ENCODE assay signal across 27 cellular contexts in the genomic region with DNA sequence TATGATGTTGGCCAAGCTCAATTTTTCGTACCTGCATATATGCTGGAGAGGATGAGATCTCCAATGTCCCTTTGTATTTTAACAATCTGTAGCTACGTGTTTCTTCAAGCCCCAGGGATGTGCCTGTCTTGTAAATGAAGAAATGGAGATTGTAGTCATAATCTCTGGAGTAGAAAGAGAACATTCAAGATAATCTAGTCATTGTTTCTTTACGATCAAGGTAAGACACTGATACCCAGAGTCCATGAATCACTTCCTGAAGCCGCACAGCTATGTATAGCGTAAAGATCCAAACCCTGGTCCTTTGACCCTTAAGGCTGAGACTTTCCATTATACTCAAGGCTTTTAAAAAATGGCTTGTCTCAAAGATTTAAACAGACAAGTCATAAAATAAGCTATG.
DNase-seq lines count a peak whose midpoint lies in the region; ATAC-seq, FAIRE-seq and TF ChIP-seq lines count a peak whose summit lies in the region.
"Had no signal": no experiment of that assay in that cellular context is flagged by ENCODE, and none has a peak within 500 bp of the region (broad histone marks: within the 10 kb centered on the region; RNA-seq: fewer than 3 reads in every experiment).

No MANE protein-coding gene starts in this region.

- no peak overlapping the region for H3K27ac Mint-ChIP-seq in MCF 10A (ENCODE audit: low read depth, unreplicated experiment)
- H3K27ac Mint-ChIP-seq: CD14-positive monocyte; CD4-positive, alpha-beta T cell had no signal

- H2AFZ ChIP-seq in mammary epithelial cell (ENCODE audit: low read depth, low read length): no peak overlapping the region
- H2AFZ ChIP-seq: GM23248 had no signal

- BruUV-seq in mammary epithelial cell (replicated peaks; lab: Mats Ljungman, UMichigan) (no TSS peak), MCF 10A (replicated peaks; lab: Mats Ljungman, UMichigan) (no TSS peak)

- dilution Hi-C loops in mammary epithelial cell (cut with HindIII; ENCODE audit: low sequenced_read_pairs): no loop called here

- no peaks in the 10 kb centered on the region for H3K36me3 Mint-ChIP-seq in MCF 10A (ENCODE audit: insufficient read depth, unreplicated experiment)
- H3K36me3 Mint-ChIP-seq: CD14-positive monocyte had no signal

- H3K4me3 Mint-ChIP-seq in MCF 10A (ENCODE audit: unreplicated experiment): no peak overlapping the region
- H3K4me3 Mint-ChIP-seq: CD14-positive monocyte; CD4-positive, alpha-beta T cell; CD8-positive, alpha-beta memory T cell had no signal

- H3K4me1 ChIP-seq in mammary epithelial cell (ENCODE audit: insufficient read depth, low read length): no peaks in the 10 kb centered on the region
- H3K4me1 ChIP-seq: BE2C had no signal

- peaks cover 7% of the 10 kb centered on the region for H3K9me3 Mint-ChIP-seq in MCF 10A (ENCODE audit: unreplicated experiment)

- in situ Hi-C loops in mammary epithelial cell (cut with MboI; ENCODE audit: low sequenced_read_pairs in 2 of 2): no loop called here

- H3K27me3 ChIP-seq in mammary epithelial cell (ENCODE audit: insufficient read depth, low read length): no peaks in the 10 kb centered on the region
- H3K27me3 ChIP-seq in bronchial epithelial cell (ENCODE audit: control insufficient read depth, insufficient read depth, low read length): no peaks in the 10 kb centered on the region
- H3K27me3 ChIP-seq: BE2C; BLaER1 treated with 17β-estradiol and CSF1 and Interleukin-3, amounts not matched to agents 10 nM and 100 nM had no signal

- H3K27ac ChIP-seq in mammary epithelial cell (ENCODE audit: insufficient read depth, low read depth, low read length): no peak overlapping the region
- H3K27ac ChIP-seq: 22Rv1; BLaER1 treated with 17β-estradiol and CSF1 and Interleukin-3, amounts not matched to agents 10 nM and 100 nM; GM23248 had no signal

- no peaks in the 10 kb centered on the region for H3K27me3 Mint-ChIP-seq in MCF 10A (ENCODE audit: insufficient read depth, unreplicated experiment)
- H3K27me3 Mint-ChIP-seq: CD4-positive, alpha-beta T cell had no signal

- ATAC-seq in esophagus mucosa (peak; percentile 61), left cardiac atrium (no peak), HG03097 (IDR thresholded peaks at IDR 0.05; ENCODE audit: low FRiP score, unreplicated experiment) (no peak)
- ATAC-seq in stimulated activated naive CD8-positive, alpha-beta T cell treated with anti-CD3 and anti-CD28 coated beads, Interleukin-15, Interleukin-2, amounts not matched to agents 100 U/mL and 50 U/mL, for 24 hours: no peak
- ATAC-seq: GM12878 had no signal

- DNase-seq in mammary epithelial cell: peak; percentile 51
- no peak for DNase-seq in MCF 10A (ENCODE audit: unreplicated experiment)
- DNase-seq in bronchial epithelial cell (ENCODE audit: low read depth): peak; percentile 66
- no peak for DNase-seq in left cardiac atrium
- DNase-seq in stimulated activated naive CD8-positive, alpha-beta T cell treated with anti-CD3 and anti-CD28 coated beads, Interleukin-15, Interleukin-2, amounts not matched to agents 100 U/mL and 50 U/mL, for 24 hours: no peak
- DNase-seq: ACHN; AML-193; BE2C; CD4-positive, alpha-beta T cell; CD8-positive, alpha-beta memory T cell; DMS 273 treated with DMSO at 0.1 percent for 48 hours; DMS79; EL; GDM1; GM23248; H7; HCEC 1CT had no signal

- H3K9ac ChIP-seq in mammary epithelial cell (ENCODE audit: insufficient read depth, low read length): no peak overlapping the region
- H3K9ac ChIP-seq: BLaER1 treated with 17β-estradiol and CSF1 and Interleukin-3, amounts not matched to agents 10 nM and 100 nM; GM23248 had no signal

- H3K4me3 ChIP-seq in mammary epithelial cell (replicated peaks in 1 of 3; ENCODE audit: insufficient read depth in 1 of 3, low read depth in 2 of 3, low read length in 3 of 3): no peak overlapping the region
- H3K4me3 ChIP-seq in bronchial epithelial cell (ENCODE audit: low read depth, low read length): no peak overlapping the region
- H3K4me3 ChIP-seq: BLaER1 treated with 17β-estradiol and CSF1 and Interleukin-3, amounts not matched to agents 10 nM and 100 nM; GM12878; GM23248 had no signal

- no peaks in the 10 kb centered on the region for H3K79me2 ChIP-seq in mammary epithelial cell (ENCODE audit: insufficient read depth, low read length)

- TF ChIP-seq CTCF in mammary epithelial cell (conservative IDR thresholded peaks at IDR 0.05 in 1 of 2, IDR thresholded peaks at IDR 0.05 in 1 of 2; ENCODE audit: extremely low read depth in 1 of 2, insufficient read depth in 1 of 2, low read depth in 1 of 2, low read length in 2 of 2) (no peak), MCF 10A (IDR thresholded peaks at IDR 0.05; ENCODE audit: unreplicated experiment) (no peak), bronchial epithelial cell (IDR thresholded peaks at IDR 0.05; ENCODE audit: insufficient read depth, low read length, severe bottlenecking) (no peak)

- intact Hi-C loops in mammary epithelial cell (cut with micrococcal nuclease) (no loop called here), MCF 10A (cut with micrococcal nuclease) (no loop called here), left cardiac atrium (cut with DNase I) (no loop called here)

- POLR2A ChIA-PET in MCF 10A (lab: Yijun Ruan, JAX): no interaction called here

- WGBS in mammary epithelial cell (ENCODE audit: low coverage, missing lambda C conversion rate): 67% methylated on average over 5 of the region's 5 CpGs

- no peaks in the 10 kb centered on the region for H3K4me1 Mint-ChIP-seq in MCF 10A (ENCODE audit: insufficient read depth, unreplicated experiment)
- H3K4me1 Mint-ChIP-seq: CD14-positive monocyte; CD8-positive, alpha-beta memory T cell had no signal

- H3K36me3 ChIP-seq in mammary epithelial cell (ENCODE audit: insufficient read depth, low read length) (no peaks in the 10 kb centered on the region), bronchial epithelial cell (ENCODE audit: control insufficient read depth, insufficient read depth, low read length) (no peaks in the 10 kb centered on the region)
- H3K36me3 ChIP-seq: BE2C; BLaER1 treated with 17β-estradiol and CSF1 and Interleukin-3, amounts not matched to agents 10 nM and 100 nM had no signal

- no peaks in the 10 kb centered on the region for H4K20me1 ChIP-seq in mammary epithelial cell (ENCODE audit: insufficient read depth, low read length)
- H4K20me1 ChIP-seq: BLaER1 treated with 17β-estradiol and CSF1 and Interleukin-3, amounts not matched to agents 10 nM and 100 nM had no signal

- FAIRE-seq in bronchial epithelial cell (lab: Jason Lieb, UNC): no peak
- FAIRE-seq: A204.1, D721Med, GM12878, GM19239, H1 had no signal

- H3K4me2 ChIP-seq in mammary epithelial cell (ENCODE audit: insufficient read depth, low read depth, low read length): no peak overlapping the region

- CTCF ChIA-PET in mammary epithelial cell (lab: Charles Lee; ENCODE audit: low non-redundant PET) (no interaction called here), MCF 10A (lab: Yijun Ruan, JAX) (no interaction called here)

- H3K9me3 ChIP-seq in mammary epithelial cell (replicated peaks; ENCODE audit: insufficient read depth, low read length): no peaks in the 10 kb centered on the region
- H3K9me3 ChIP-seq: BE2C had no signal

Comparison
In these comparisons a context has a peak if more than half of its experiments do, and no peak if none do; other contexts are left out.
1. DNase-seq: peak in mammary epithelial cell (single experiment) and bronchial epithelial cell (single experiment); none in MCF 10A (single experiment), left cardiac atrium (single experiment) and stimulated activated naive CD8-positive, alpha-beta T cell treated with anti-CD3 and anti-CD28 coated beads, Interleukin-15, Interleukin-2, amounts not matched to agents 100 U/mL and 50 U/mL, for 24 hours (single experiment).